ENCODE assay signal across 9 cellular contexts in the genomic region with DNA sequence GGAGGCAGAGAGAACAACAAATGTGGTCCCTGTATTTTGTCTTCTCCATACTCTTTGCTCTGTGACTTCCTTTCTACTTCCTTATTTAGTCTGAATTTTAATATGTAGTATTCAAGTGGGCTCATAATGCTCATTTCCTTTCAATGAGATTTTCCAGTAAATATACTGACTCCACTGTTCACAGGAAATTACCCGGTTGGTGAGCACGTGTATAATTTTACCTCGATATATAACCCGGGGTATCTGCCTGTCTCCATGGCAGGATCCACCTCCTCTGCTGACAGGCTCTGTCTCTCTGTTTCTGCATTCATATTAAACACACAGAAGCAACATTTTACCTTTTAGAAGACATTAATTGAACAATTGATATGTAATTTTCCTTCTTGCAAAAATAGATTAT.
DNase-seq lines count a peak whose midpoint lies in the region; TF ChIP-seq lines count a peak whose summit lies in the region.
"Had no signal": no experiment of that assay in that cellular context is flagged by ENCODE, and none has a peak within 500 bp of the region (broad histone marks: within the 10 kb centered on the region; RNA-seq: fewer than 3 reads in every experiment).

No MANE protein-coding gene starts in this region.

- no peak overlapping the region for H3K9ac ChIP-seq in rectal smooth muscle tissue (ENCODE audit: low read length)

- peak; percentile 35 for DNase-seq in DMS153 (lab: John Stamatoyannopoulos, UW)
- peak; percentile 2 for DNase-seq in NOMO-1 treated with dmso at 0.1 percent for 144 hours (lab: John Stamatoyannopoulos, UW; ENCODE audit: unreplicated experiment)
- no peak for DNase-seq in esophagus squamous epithelium (lab: John Stamatoyannopoulos, UW)
- no peak for DNase-seq in cerebellar cortex (ENCODE audit: low spot score)
- no peak for DNase-seq in NCI-H82 (lab: John Stamatoyannopoulos, UW)
- DNase-seq in dedifferentiated amniotic fluid mesenchymal stem cell (ENCODE audit: extremely low spot score) = no peak
- no peak for DNase-seq in nephron progenitor cell
- DNase-seq: NCI-H1436 had no signal

- H3K4me3 ChIP-seq in esophagus squamous epithelium (peak overlapping the region in 1 of 4 donors; percentile 37), rectal smooth muscle tissue (ENCODE audit: low read length) (no peak overlapping the region)

- H3K4me1 ChIP-seq in esophagus squamous epithelium = peaks cover 11 to 70% (median 48%) of the 10 kb centered on the region in 3 donors
- peaks cover 14% of the 10 kb centered on the region for H3K4me1 ChIP-seq in rectal smooth muscle tissue (ENCODE audit: control insufficient read depth, insufficient read depth, low read length)

- H3K27me3 Mint-ChIP-seq in nephron progenitor cell (ENCODE audit: low read depth, poor library complexity) = no peaks in the 10 kb centered on the region

- no peaks in the 10 kb centered on the region for H3K27me3 ChIP-seq in esophagus squamous epithelium
- H3K27me3 ChIP-seq in rectal smooth muscle tissue (ENCODE audit: control insufficient read depth, insufficient read depth, low read length) = no peaks in the 10 kb centered on the region

- intact Hi-C loops in esophagus squamous epithelium (cut with DNase I) = loop anchor here (5.0 kb wide), 1 partner anchor 278 kb away; no protein-coding TSS in a partner anchor

- no peak overlapping the region for H3K27ac Mint-ChIP-seq in nephron progenitor cell

- H3K9me3 ChIP-seq in esophagus squamous epithelium = no peaks in the 10 kb centered on the region

- no peak overlapping the region for H3K4me3 Mint-ChIP-seq in nephron progenitor cell

- H3K36me3 ChIP-seq in esophagus squamous epithelium (no peaks in the 10 kb centered on the region), rectal smooth muscle tissue (ENCODE audit: control insufficient read depth, insufficient read depth, low read length) (no peaks in the 10 kb centered on the region)

- WGBS in esophagus squamous epithelium, 2 donors = 1 to 11% methylated on average over 4 of the region's 4 CpGs

- TF ChIP-seq CTCF in esophagus squamous epithelium (IDR thresholded peaks at IDR 0.05) = no peak
- TF ChIP-seq CTCF in nephron progenitor cell (IDR thresholded peaks at IDR 0.05) = no peak

- TF ChIP-seq POLR2A in esophagus squamous epithelium (IDR thresholded peaks at IDR 0.05) = no peak

- H3K4me1 Mint-ChIP-seq in nephron progenitor cell = peaks cover 63% of the 10 kb centered on the region

- peak overlapping the region; percentile 78 to 87 (median 84) for H3K27ac ChIP-seq in esophagus squamous epithelium
- peak overlapping the region; percentile 44 for H3K27ac ChIP-seq in rectal smooth muscle tissue (ENCODE audit: low read depth, low read length)

- H3K36me3 Mint-ChIP-seq in nephron progenitor cell (ENCODE audit: low read depth) = no peaks in the 10 kb centered on the region

- H3K9me3 Mint-ChIP-seq in nephron progenitor cell = no peaks in the 10 kb centered on the region

Comparison
In these comparisons a context has a peak if more than half of its experiments do, and no peak if none do; other contexts are left out.
1. DNase-seq: peak in DMS153 (single experiment) and NOMO-1 treated with dmso at 0.1 percent for 144 hours (single experiment); none in esophagus squamous epithelium (single experiment), cerebellar cortex (single experiment), NCI-H82 (single experiment), dedifferentiated amniotic fluid mesenchymal stem cell (single experiment) and nephron progenitor cell (single experiment).